ENCODE assay signal across 1 cellular context in the genomic region with DNA sequence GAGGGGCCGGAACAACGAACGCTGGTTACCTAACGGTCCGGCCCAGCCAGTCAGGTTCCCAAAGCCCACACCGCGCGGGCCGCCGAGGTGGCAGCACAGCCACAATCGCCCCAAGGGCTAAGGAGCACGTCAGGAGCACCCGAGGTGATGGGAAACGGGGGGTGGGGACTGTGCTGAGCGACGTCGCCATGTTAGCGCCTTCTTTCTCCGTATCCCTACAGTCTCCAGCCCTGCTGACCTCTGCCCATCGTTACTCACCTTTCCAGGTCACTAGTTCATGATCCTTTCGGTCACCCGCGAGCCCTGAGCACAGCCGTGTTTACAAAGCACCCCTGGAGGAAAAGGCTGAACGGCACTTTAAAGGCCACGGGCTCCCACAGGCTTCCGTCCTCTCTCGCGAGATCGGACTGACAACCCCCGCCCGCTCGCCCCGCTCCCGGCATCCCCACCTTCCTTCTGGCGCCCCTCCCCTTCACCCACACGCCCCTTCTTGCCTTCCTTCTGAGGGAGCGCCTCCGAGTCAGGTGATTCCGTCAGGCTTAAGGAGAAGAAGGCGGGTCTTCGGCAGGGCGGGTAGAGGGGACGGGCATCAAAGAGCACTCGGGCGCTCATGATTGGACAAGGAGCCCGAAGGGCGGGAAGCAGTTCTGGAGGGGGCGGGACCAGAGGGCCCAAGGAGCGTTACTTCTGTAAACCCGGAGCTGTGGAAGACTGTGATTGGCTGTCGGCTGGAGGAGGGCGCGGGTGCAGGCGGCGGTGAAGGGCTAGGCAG.
TF ChIP-seq lines count a peak whose summit lies in the region.

Gene ATF2 (minus strand): TSS at position 412 of the 772 bp plus-strand sequence. CDS start 31,760 bp downstream, outside the sequence.

TF ChIP-seq in HepG2, 621 proteins besides CTCF, POLR2A, EP300 and RAD21 (continued from another document):
- TF ChIP-seq HIC2 (CRISPR knock-in tag; IDR thresholded peaks at IDR 0.05; ENCODE audit: low read depth) (no peak; the same call in 1 of the 2 replicates), RBAK (CRISPR knock-in tag; IDR thresholded peaks at IDR 0.05) (no peak), TRAFD1 (CRISPR knock-in tag; IDR thresholded peaks at IDR 0.05; ENCODE audit: borderline replicate concordance) (peak; percentile 85; the same call in 1 of the 2 replicates), ZNF143 (CRISPR knock-in tag; IDR thresholded peaks at IDR 0.05) (peak; percentile 87), ZBTB3 (CRISPR knock-in tag; IDR thresholded peaks at IDR 0.05; ENCODE audit: borderline replicate concordance, low read depth) (peak; percentile 93), ZNF512B (CRISPR knock-in tag; IDR thresholded peaks at IDR 0.05; ENCODE audit: borderline replicate concordance) (peak; percentile 18; the same call in 1 of the 2 replicates), ZNF121 (CRISPR knock-in tag; IDR thresholded peaks at IDR 0.05) (peak; percentile 36; the same call in 1 of the 2 replicates), ZNF101 (CRISPR knock-in tag; IDR thresholded peaks at IDR 0.05; ENCODE audit: borderline replicate concordance, low read depth) (no peak), JDP2 (CRISPR knock-in tag; IDR thresholded peaks at IDR 0.05; ENCODE audit: borderline replicate concordance) (no peak)
- TF ChIP-seq, protein P1, sequence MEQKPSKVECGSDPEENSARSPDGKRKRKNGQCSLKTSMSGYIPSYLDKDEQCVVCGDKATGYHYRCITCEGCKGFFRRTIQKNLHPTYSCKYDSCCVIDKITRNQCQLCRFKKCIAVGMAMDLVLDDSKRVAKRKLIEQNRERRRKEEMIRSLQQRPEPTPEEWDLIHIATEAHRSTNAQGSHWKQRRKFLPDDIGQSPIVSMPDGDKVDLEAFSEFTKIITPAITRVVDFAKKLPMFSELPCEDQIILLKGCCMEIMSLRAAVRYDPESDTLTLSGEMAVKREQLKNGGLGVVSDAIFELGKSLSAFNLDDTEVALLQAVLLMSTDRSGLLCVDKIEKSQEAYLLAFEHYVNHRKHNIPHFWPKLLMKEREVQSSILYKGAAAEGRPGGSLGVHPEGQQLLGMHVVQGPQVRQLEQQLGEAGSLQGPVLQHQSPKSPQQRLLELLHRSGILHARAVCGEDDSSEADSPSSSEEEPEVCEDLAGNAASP (CRISPR knock-in tag; IDR thresholded peaks at IDR 0.05; ENCODE audit: borderline replicate concordance) = no peak; the same call in none of the 2 replicates
